9 cellular contexts compared by ENCODE assay signal in genomic region chr17:66625321-66625767, GRCh38.
DNase-seq lines count a peak whose midpoint lies in the region; ATAC-seq, FAIRE-seq and TF ChIP-seq lines count a peak whose summit lies in the region.
"Had no signal": no experiment of that assay in that cellular context is flagged by ENCODE, and none has a peak within 500 bp of the region (broad histone marks: within the 10 kb centered on the region; RNA-seq: fewer than 3 reads in every experiment).

No MANE protein-coding gene starts in this region.

- no peak for ATAC-seq in HG03521 (IDR thresholded peaks at IDR 0.05; ENCODE audit: unreplicated experiment)
- no peak for ATAC-seq in natural killer cell treated with Interleukin-12 subunit alpha and Interleukin-12 subunit beta and Interleukin-15 and Interleukin-18, amount 100 ng/mL, for 72 hours

- H3K9ac ChIP-seq in Karpas-422 (ENCODE audit: low read length) = no peak overlapping the region

- peaks cover 15% of the 10 kb centered on the region; the same call in 1 of the 2 replicates for H4K20me1 ChIP-seq in Karpas-422 (ENCODE audit: insufficient read depth, low read depth, low read length)

- H3K4me1 ChIP-seq in Karpas-422 (ENCODE audit: low read length) = peaks cover 20% of the 10 kb centered on the region

- H3K9me2 ChIP-seq in Karpas-422 (replicated peaks; ENCODE audit: insufficient read depth, low read length) = no peaks in the 10 kb centered on the region

- H3K27ac ChIP-seq in Karpas-422 (ENCODE audit: low read length) = no peak overlapping the region

- H3K9me3 ChIP-seq in Karpas-422 (ENCODE audit: low read length) = no peaks in the 10 kb centered on the region

- H3K27me3 Mint-ChIP-seq in natural killer cell treated with Interleukin-12 subunit alpha and Interleukin-12 subunit beta and Interleukin-15 and Interleukin-18, amount 100 ng/mL, for 72 hours = no peaks in the 10 kb centered on the region
- no peaks in the 10 kb centered on the region for H3K27me3 Mint-ChIP-seq in glutamatergic neuron (ENCODE audit: unreplicated experiment)

- no peak overlapping the region for H2AFZ ChIP-seq in Karpas-422 (ENCODE audit: low read length)

- no peaks in the 10 kb centered on the region for H3K27me3 ChIP-seq in Karpas-422 (ENCODE audit: low read length)

- no peaks in the 10 kb centered on the region for H3K9me3 Mint-ChIP-seq in natural killer cell treated with Interleukin-12 subunit alpha and Interleukin-12 subunit beta and Interleukin-15 and Interleukin-18, amount 100 ng/mL, for 72 hours
- H3K9me3 Mint-ChIP-seq in glutamatergic neuron (ENCODE audit: unreplicated experiment) = no peaks in the 10 kb centered on the region

- no peak for FAIRE-seq in D721Med (lab: Jason Lieb, UNC)
- FAIRE-seq: frontal cortex had no signal

- H3K4me2 ChIP-seq in Karpas-422 (ENCODE audit: low read depth, low read length, poor library complexity, severe bottlenecking) = no peak overlapping the region

- H3K36me3 ChIP-seq in Karpas-422 (ENCODE audit: insufficient read depth, low read length) = no peaks in the 10 kb centered on the region

- no peak overlapping the region for H3K4me3 ChIP-seq in Karpas-422 (ENCODE audit: low read length)

- no peak for DNase-seq in D721Med (ENCODE audit: insufficient read length, low spot score)
- peak; percentile 77 for DNase-seq in Karpas-422
- DNase-seq in SW480 (ENCODE audit: low spot score) = peak; percentile 78
- DNase-seq in inferior parietal cortex (ENCODE audit: extremely low spot score) = peak; percentile 57
- no peak for DNase-seq in natural killer cell treated with Interleukin-12 subunit alpha and Interleukin-12 subunit beta and Interleukin-15 and Interleukin-18, amount 100 ng/mL, for 72 hours (ENCODE audit: low spot score)
- DNase-seq in stimulated activated CD4-positive, alpha-beta T cell treated with anti-CD3 and anti-CD28 coated beads, Interleukin-2, amount 100 ng/mL, for 24 hours = no peak
- no peak for DNase-seq in glutamatergic neuron

- no peaks in the 10 kb centered on the region for H3K36me3 Mint-ChIP-seq in natural killer cell treated with Interleukin-12 subunit alpha and Interleukin-12 subunit beta and Interleukin-15 and Interleukin-18, amount 100 ng/mL, for 72 hours
- H3K36me3 Mint-ChIP-seq in glutamatergic neuron (ENCODE audit: unreplicated experiment) = no peaks in the 10 kb centered on the region

- H3K27ac Mint-ChIP-seq in natural killer cell treated with Interleukin-12 subunit alpha and Interleukin-12 subunit beta and Interleukin-15 and Interleukin-18, amount 100 ng/mL, for 72 hours = no peak overlapping the region
- H3K27ac Mint-ChIP-seq in glutamatergic neuron (ENCODE audit: unreplicated experiment) = no peak overlapping the region

- no peak overlapping the region for H3K4me3 Mint-ChIP-seq in natural killer cell treated with Interleukin-12 subunit alpha and Interleukin-12 subunit beta and Interleukin-15 and Interleukin-18, amount 100 ng/mL, for 72 hours
- H3K4me3 Mint-ChIP-seq in glutamatergic neuron (ENCODE audit: unreplicated experiment) = no peak overlapping the region

- no peaks in the 10 kb centered on the region for H3K79me2 ChIP-seq in Karpas-422 (ENCODE audit: low read length)

- H3K4me1 Mint-ChIP-seq in natural killer cell treated with Interleukin-12 subunit alpha and Interleukin-12 subunit beta and Interleukin-15 and Interleukin-18, amount 100 ng/mL, for 72 hours (ENCODE audit: low read depth in 2 of 2) = peaks cover 0 to 5% of the 10 kb centered on the region in 2 donors
- H3K4me1 Mint-ChIP-seq in glutamatergic neuron (ENCODE audit: low read depth, unreplicated experiment) = peaks cover 2% of the 10 kb centered on the region

- peak; percentile 17 for TF ChIP-seq CTCF in D721Med (IDR thresholded peaks at IDR 0.05; ENCODE audit: insufficient read depth, missing control alignments)
- TF ChIP-seq CTCF in glutamatergic neuron (IDR thresholded peaks at IDR 0.05; ENCODE audit: partially characterized antibody, unreplicated experiment) = no peak

Comparison
In these comparisons a context has a peak if more than half of its experiments do, and no peak if none do; other contexts are left out.
1. DNase-seq: peak in Karpas-422 (single experiment), SW480 (single experiment) and inferior parietal cortex (single experiment); none in D721Med (single experiment), natural killer cell treated with Interleukin-12 subunit alpha and Interleukin-12 subunit beta and Interleukin-15 and Interleukin-18, amount 100 ng/mL, for 72 hours (single experiment), stimulated activated CD4-positive, alpha-beta T cell treated with anti-CD3 and anti-CD28 coated beads, Interleukin-2, amount 100 ng/mL, for 24 hours (0 of 2) and glutamatergic neuron (single experiment).